In the genomic region with DNA sequence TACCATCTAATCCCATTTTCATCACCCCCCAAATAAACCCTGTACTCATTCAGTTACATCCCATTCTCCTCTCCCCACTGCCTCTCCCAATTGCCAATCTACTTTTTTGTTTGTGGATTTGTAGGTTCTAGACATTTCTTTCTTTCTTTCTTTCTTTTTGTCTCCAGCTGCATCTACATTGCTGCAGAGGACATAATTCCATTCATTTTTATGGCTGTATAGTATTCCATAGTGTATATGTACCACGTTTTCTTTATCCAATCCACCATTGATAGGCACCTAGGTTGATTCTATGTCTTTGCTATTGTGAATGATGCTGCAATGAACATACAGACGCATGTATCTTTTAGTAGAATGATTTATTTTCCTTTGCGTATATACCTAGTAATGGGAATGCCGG, we compare ENCODE assay signal across 17 cellular contexts. TPM values are rescaled to one million over a fixed set of nuclear protein-coding genes. Genes with fewer than 3 reads are reported as not detected.
DNase-seq lines count a peak whose midpoint lies in the region; ATAC-seq, FAIRE-seq and TF ChIP-seq lines count a peak whose summit lies in the region.
"Had no signal": no experiment of that assay in that cellular context is flagged by ENCODE, and none has a peak within 500 bp of the region (broad histone marks: within the 10 kb centered on the region; RNA-seq: fewer than 3 reads in every experiment).

No MANE protein-coding gene starts in this region.

- no peak overlapping the region for H2BK20ac ChIP-seq in H9 (ENCODE audit: low read depth, low read length, poor library complexity, severe bottlenecking)

- H3K18ac ChIP-seq in H9 (ENCODE audit: insufficient read length, low read depth, low read length): no peak overlapping the region

- FAIRE-seq in K562 (lab: Jason Lieb, UNC): no peak

- no peak overlapping the region for H3K56ac ChIP-seq in H9 (ENCODE audit: insufficient read length, low read depth, low read length)

- no peak for TF ChIP-seq CTCF in H9 (conservative IDR thresholded peaks at IDR 0.05)
- no peak for TF ChIP-seq CTCF in K562 (IDR thresholded peaks at IDR 0.05 in 2 of 3, conservative IDR thresholded peaks at IDR 0.05 in 1 of 3; ENCODE audit: insufficient read depth in 2 of 3, low read depth in 1 of 3, low read length in 3 of 3)
- TF ChIP-seq CTCF in nephron (IDR thresholded peaks at IDR 0.05; ENCODE audit: unreplicated experiment in 3 of 3): no peak
- TF ChIP-seq CTCF in upper lobe of left lung (IDR thresholded peaks at IDR 0.05): no peak
- TF ChIP-seq CTCF in CD8-positive, alpha-beta T cell (IDR thresholded peaks at IDR 0.05): no peak

- no peak overlapping the region for H3K14ac ChIP-seq in H9 (ENCODE audit: insufficient read depth, low read length)

- TF ChIP-seq POLR2A in K562 (conservative IDR thresholded peaks at IDR 0.05): no peak
- no peak for TF ChIP-seq POLR2A in upper lobe of left lung (IDR thresholded peaks at IDR 0.05)

- H3K36me3 Mint-ChIP-seq in H9 (ENCODE audit: insufficient read depth in 1 of 3, low read depth in 3 of 3) (peaks cover 0 to 19% (median 0%) of the 10 kb centered on the region in 3 experiments; a peak in 2 of 7 replicates), nephron (ENCODE audit: low read depth) (no peaks in the 10 kb centered on the region)
- no peaks in the 10 kb centered on the region for H3K36me3 Mint-ChIP-seq in CD8-positive, alpha-beta T cell

- no peak overlapping the region for H2BK15ac ChIP-seq in H9 (ENCODE audit: low read depth, low read length)

- H3K36me3 ChIP-seq in ACC112 (ENCODE audit: insufficient read depth, low read length): no peaks in the 10 kb centered on the region
- no peaks in the 10 kb centered on the region for H3K36me3 ChIP-seq in K562 (ENCODE audit: control insufficient read depth, insufficient read depth, low read length)
- H3K36me3 ChIP-seq in upper lobe of left lung: no peaks in the 10 kb centered on the region
- no peaks in the 10 kb centered on the region for H3K36me3 ChIP-seq in CD8-positive, alpha-beta T cell (ENCODE audit: insufficient read depth, low read length)
- H3K36me3 ChIP-seq: neutrophil had no signal

- no peak overlapping the region for H2AK5ac ChIP-seq in H9 (ENCODE audit: insufficient read length, low read length)

- H3K4ac ChIP-seq in H9 (ENCODE audit: low read depth, low read length): no peak overlapping the region

- no peak overlapping the region for H2BK5ac ChIP-seq in H9 (ENCODE audit: insufficient read length, low read length)

- H3K4me1 ChIP-seq in ACC112 (ENCODE audit: control insufficient read depth, insufficient read depth, low read length, unreplicated experiment) (no peaks in the 10 kb centered on the region), H9 (ENCODE audit: insufficient read depth, low read length) (peaks cover 5% of the 10 kb centered on the region), K562 (replicated peaks in 1 of 2; ENCODE audit: control insufficient read depth in 2 of 2, insufficient read depth in 2 of 2, low read length in 2 of 2) (peaks cover 0 to 7% of the 10 kb centered on the region in 2 experiments; a peak in 1 of 5 replicates), upper lobe of left lung (peaks cover 8 to 11% (median 10%) of the 10 kb centered on the region in 4 donors)
- no peaks in the 10 kb centered on the region for H3K4me1 ChIP-seq in CD8-positive, alpha-beta T cell (ENCODE audit: insufficient read depth, low read length)

- H3K9me3 ChIP-seq in H9 (ENCODE audit: control insufficient read depth, low read depth, low read length) (no peaks in the 10 kb centered on the region), K562 (replicated peaks; ENCODE audit: control insufficient read depth, insufficient read depth, low read depth, low read length) (peaks cover 7% of the 10 kb centered on the region), upper lobe of left lung (peaks cover 0 to 4% (median under 1%) of the 10 kb centered on the region in 4 donors)
- no peaks in the 10 kb centered on the region for H3K9me3 ChIP-seq in CD8-positive, alpha-beta T cell (ENCODE audit: low read length)

- H4K8ac ChIP-seq in H9 (replicated peaks; ENCODE audit: insufficient read length, low read depth, low read length): no peak overlapping the region

- H3K4me1 Mint-ChIP-seq in H9: peaks cover 10 to 14% of the 10 kb centered on the region in 2 experiments
- no peaks in the 10 kb centered on the region for H3K4me1 Mint-ChIP-seq in nephron
- peaks cover 5% of the 10 kb centered on the region for H3K4me1 Mint-ChIP-seq in CD8-positive, alpha-beta T cell (ENCODE audit: low read depth)

- H3K27ac ChIP-seq in ACC112 (ENCODE audit: low read depth, low read length) (no peak overlapping the region), H9 (ENCODE audit: insufficient read length, low read depth, low read length) (no peak overlapping the region), K562 (ENCODE audit: extremely low read depth, low read depth, low read length) (no peak overlapping the region), upper lobe of left lung (no peak overlapping the region)
- no peak overlapping the region for H3K27ac ChIP-seq in CD8-positive, alpha-beta T cell (ENCODE audit: low read depth, low read length)
- H3K27ac ChIP-seq: neutrophil, PC-9 had no signal

- peaks cover 52% of the 10 kb centered on the region for H3K27me3 ChIP-seq in ACC112 (ENCODE audit: insufficient read depth, low read length)
- H3K27me3 ChIP-seq in H9 (ENCODE audit: insufficient read depth, low read length): no peaks in the 10 kb centered on the region
- H3K27me3 ChIP-seq in K562 (ENCODE audit: control insufficient read depth in 2 of 2, insufficient read depth in 2 of 2, low read length in 2 of 2): no peaks in the 10 kb centered on the region; a peak in 1 of 5 replicates
- peaks cover 0 to 12% (median 3%) of the 10 kb centered on the region in 4 donors for H3K27me3 ChIP-seq in upper lobe of left lung
- peaks cover 9% of the 10 kb centered on the region for H3K27me3 ChIP-seq in CD8-positive, alpha-beta T cell (ENCODE audit: insufficient read depth, low read length)

- H2AFZ ChIP-seq in ACC112 (ENCODE audit: low read length, unreplicated experiment) (no peak overlapping the region), H9 (ENCODE audit: low read length) (no peak overlapping the region), K562 (ENCODE audit: low read depth, low read length) (no peak overlapping the region)
- H2AFZ ChIP-seq: PC-9 had no signal

- no peak overlapping the region for H2BK12ac ChIP-seq in H9 (ENCODE audit: insufficient read length, low read depth, low read length)

- H4K91ac ChIP-seq in H9 (ENCODE audit: insufficient read length, low read depth, low read length): no peak overlapping the region

- H3K4me3 Mint-ChIP-seq in H9 (peak overlapping the region; percentile 72 to 83), nephron (peak overlapping the region; percentile 74 to 90 (median 81))
- no peak overlapping the region for H3K4me3 Mint-ChIP-seq in CD8-positive, alpha-beta T cell

- H3K79me2 ChIP-seq in ACC112 (ENCODE audit: control insufficient read depth, insufficient read depth, low read length, unreplicated experiment) (no peaks in the 10 kb centered on the region), H9 (ENCODE audit: insufficient read depth, low read length) (no peaks in the 10 kb centered on the region), K562 (ENCODE audit: control insufficient read depth, insufficient read depth, low read length) (no peaks in the 10 kb centered on the region)

- H3K4me2 ChIP-seq in H9 (ENCODE audit: insufficient read depth, insufficient read length, low read length) (peak overlapping the region; percentile 89), K562 (ENCODE audit: insufficient read depth, low read length) (no peak overlapping the region)
- H3K4me2 ChIP-seq: PC-9 had no signal

- no peaks in the 10 kb centered on the region for H3K9me1 ChIP-seq in K562 (ENCODE audit: control insufficient read depth, insufficient read depth, low read length)

- CTCF ChIA-PET in K562 (lab: Yijun Ruan, JAX; ENCODE audit: low intra/inter-chr PET ratio): no interaction called here
- CTCF ChIA-PET in CD8-positive, alpha-beta T cell (lab: Charles Lee): no interaction called here

- peaks cover 20% of the 10 kb centered on the region for H3K27me3 Mint-ChIP-seq in H9 (ENCODE audit: low read depth)
- H3K27me3 Mint-ChIP-seq in nephron (ENCODE audit: low read depth): peaks cover 66% of the 10 kb centered on the region
- H3K27me3 Mint-ChIP-seq in CD8-positive, alpha-beta T cell (ENCODE audit: low read depth): peaks cover 44% of the 10 kb centered on the region

- no peak for TF ChIP-seq RAD21 in K562 (CRISPR knock-in tag; conservative IDR thresholded peaks at IDR 0.05 in 1 of 2, IDR thresholded peaks at IDR 0.05 in 1 of 2)

- in situ Hi-C loops in K562 (cut with MboI): no loop called here

- POLR2A ChIA-PET in K562 (lab: Yijun Ruan, JAX): no interaction called here
- POLR2A ChIA-PET in CD8-positive, alpha-beta T cell (lab: Charles Lee): no interaction called here

- no peaks in the 10 kb centered on the region for H3K79me1 ChIP-seq in H9 (ENCODE audit: insufficient read depth, low read depth, low read length, poor library complexity, severe bottlenecking)

- H3K23ac ChIP-seq in H9 (ENCODE audit: insufficient read length, low read depth, low read length): no peak overlapping the region

- H3K9ac ChIP-seq in H9 (ENCODE audit: extremely low read depth, insufficient read length, low read length): no peak overlapping the region
- H3K9ac ChIP-seq in K562 (ENCODE audit: insufficient read depth in 1 of 2, low read depth in 2 of 2, low read length in 2 of 2): no peak overlapping the region

- H3K27ac Mint-ChIP-seq in H9 (no peak overlapping the region), nephron (no peak overlapping the region)
- no peak overlapping the region for H3K27ac Mint-ChIP-seq in CD8-positive, alpha-beta T cell
- H3K27ac Mint-ChIP-seq: dendritic cell treated with granulocyte-macrophage colony-stimulating factor and Interleukin-4, amounts not matched to agents 40 ng/mL and 50 ng/mL, for 4 days had no signal

- peaks cover 2% of the 10 kb centered on the region for H3K23me2 ChIP-seq in H9 (ENCODE audit: insufficient read length, low read depth, low read length, poor library complexity, severe bottlenecking)

- ATAC-seq in K562: no peak
- ATAC-seq in upper lobe of left lung (ENCODE audit: low FRiP score in 2 of 2): no peak
- no peak for ATAC-seq in HG02759 (IDR thresholded peaks at IDR 0.05; ENCODE audit: unreplicated experiment)
- no peak for ATAC-seq in CD8-positive, alpha-beta T cell

- DNase-seq in H9 (no peak), K562 (ENCODE audit: extremely low read depth in 1 of 4, low spot score in 3 of 4) (no peak), upper lobe of left lung (no peak), occipital lobe (lab: John Stamatoyannopoulos, UW) (no peak)
- no peak for DNase-seq in CD8-positive, alpha-beta T cell
- DNase-seq: NCI-H1105, NCI-H446, PC-9, T-helper 9 cell had no signal

- intact Hi-C loops in K562 (cut with micrococcal nuclease): no loop called here
- intact Hi-C loops in CD8-positive, alpha-beta T cell (cut with DNase I, micrococcal nuclease): no loop called here

- no peak overlapping the region for H4K5ac ChIP-seq in H9 (ENCODE audit: insufficient read length, low read depth, low read length)

- H2BK120ac ChIP-seq in H9 (ENCODE audit: low read depth, low read length, poor library complexity, severe bottlenecking): no peak overlapping the region

- BruUV-seq in K562 (replicated peaks; lab: Mats Ljungman, UMichigan): no TSS peak

- no peak for TF ChIP-seq EP300 in K562 (IDR thresholded peaks at IDR 0.05; ENCODE audit: low read length)
- TF ChIP-seq EP300 in upper lobe of left lung (IDR thresholded peaks at IDR 0.05): no peak

- H3K4me3 ChIP-seq in ACC112 (ENCODE audit: low read depth, low read length): peak overlapping the region; percentile 74
- no peak overlapping the region for H3K4me3 ChIP-seq in K562
- no peak overlapping the region for H3K4me3 ChIP-seq in upper lobe of left lung
- H3K4me3 ChIP-seq in CD8-positive, alpha-beta T cell (ENCODE audit: low read depth, low read length): no peak overlapping the region
- H3K4me3 ChIP-seq: PC-9 had no signal

- WGBS in H9 (ENCODE audit: extremely low coverage, insufficient read length, low lambda C conversion rate): no CpG with 5 or more reads among the region's 4 CpGs
- WGBS in K562 (ENCODE audit: insufficient coverage, low coverage, missing lambda C conversion rate): 35% methylated on average over 4 of the region's 4 CpGs
- 81 to 84% methylated on average over 4 of the region's 4 CpGs for WGBS in upper lobe of left lung, 2 donors

- H3T11ph ChIP-seq in H9 (ENCODE audit: low read length): no peak overlapping the region

- peaks cover 13 to 16% of the 10 kb centered on the region in 2 experiments for H3K9me3 Mint-ChIP-seq in H9
- H3K9me3 Mint-ChIP-seq in nephron: peaks cover 5% of the 10 kb centered on the region
- peaks cover 8% of the 10 kb centered on the region for H3K9me3 Mint-ChIP-seq in CD8-positive, alpha-beta T cell

- H4K20me1 ChIP-seq in H9 (ENCODE audit: control insufficient read depth, insufficient read depth, insufficient read length) (no peaks in the 10 kb centered on the region), K562 (replicated peaks; ENCODE audit: control insufficient read depth, insufficient read depth, low read length) (no peaks in the 10 kb centered on the region)

RNA-seq across cellular contexts. Expression of a gene that starts 6.3 kb away (rescaled TPM):
- total RNA-seq in H9 (2021) (16.4 and 17.8 TPM in 2 replicates), K562 (2014; rRNA removed) (0.41 and 0.65 TPM in 2 replicates), K562 (2014; rRNA removed; fragmentation: Illumina TruSeq; extraction: Trizol) (0.41 and 0.47 TPM in 2 replicates), K562 (2015; rRNA removed; fragmentation: Illumina TruSeq; extraction: Trizol) (0.23 and 0.58 TPM in 2 replicates), K562 (2021) (0.98 TPM in 2 replicates), upper lobe of left lung (10 to 100 TPM in 2 of 6 donors, 1 to 10 TPM in 4; 2.0 to 18.6 (median 7.8) TPM), occipital lobe (66.6 TPM)
- total RNA-seq in K562 (2011; cell fraction: chromatin; rRNA removed; ENCODE audit: low replicate concordance): 0.58 and 1.00 TPM in 2 replicates
- total RNA-seq in K562 (2011; cell fraction: nucleolus; rRNA removed): 0.33 and 0.66 TPM in 2 replicates
- 0.46 and 0.66 TPM in 2 replicates for total RNA-seq in K562 (2011; cell fraction: nucleoplasm; rRNA removed)
- polyA plus RNA-seq in K562 (2011; rRNA removed) (0.56 and 0.62 TPM in 2 replicates), K562 (2014; fragmentation: Illumina TruSeq; extraction: Trizol) (0.47 and 0.59 TPM in 2 replicates), K562 (2014; fragmentation: Nextera tagmentation; extraction: Ambion mirVana) (under 1 TPM; 0.08 to 0.15 TPM), K562 (2014; rRNA removed) (0.37 and 0.73 TPM in 2 replicates)
- 0.62 and 1.7 TPM in 2 replicates for polyA plus RNA-seq in K562 (2011; cell fraction: cytosol; rRNA removed)
- 0.77 and 0.79 TPM in 2 replicates for polyA plus RNA-seq in K562 (2011; cell fraction: nucleus; rRNA removed)
- 0.82 and 1.5 TPM in 2 replicates for polyA plus RNA-seq in K562 (2012)
- 0.28 and 0.36 TPM in 2 replicates for polyA minus RNA-seq in K562 (2011; rRNA and poly(A)+ RNA removed)
- not detected in 2 replicates for polyA minus RNA-seq in K562 (2011; cell fraction: cytosol; rRNA and poly(A)+ RNA removed)
- 0.33 TPM in 1 of 2 replicates, not detected in the other for polyA minus RNA-seq in K562 (2011; cell fraction: nucleus; rRNA and poly(A)+ RNA removed)
- not detected for total RNA-seq in CD8-positive, alpha-beta T cell
- total RNA-seq: fibroblast of villous mesenchyme, PC-9 had no signal
- polyA plus RNA-seq: BJ had no signal

RNA-seq across cellular contexts. Expression of a gene that starts 50.9 kb away (rescaled TPM):
- total RNA-seq in H9 (2021) (0.07 and 0.09 TPM in 2 replicates), K562 (2014; rRNA removed) (not detected in 2 replicates), K562 (2014; rRNA removed; fragmentation: Illumina TruSeq; extraction: Trizol) (not detected in 2 replicates), K562 (2015; rRNA removed; fragmentation: Illumina TruSeq; extraction: Trizol) (not detected in 2 replicates), K562 (2021) (not detected in 2 replicates), upper lobe of left lung (under 1 TPM in 1 of 6 donors, not detected in 5; 0.06 TPM), occipital lobe (not detected)
- not detected in 2 replicates for total RNA-seq in K562 (2011; cell fraction: chromatin; rRNA removed; ENCODE audit: low replicate concordance)
- total RNA-seq in K562 (2011; cell fraction: nucleolus; rRNA removed): not detected in 2 replicates
- not detected in 2 replicates for total RNA-seq in K562 (2011; cell fraction: nucleoplasm; rRNA removed)
- polyA plus RNA-seq in K562 (2011; rRNA removed) (not detected in 2 replicates), K562 (2014; fragmentation: Illumina TruSeq; extraction: Trizol) (not detected in 2 replicates), K562 (2014; fragmentation: Nextera tagmentation; extraction: Ambion mirVana) (not detected), K562 (2014; rRNA removed) (not detected in 2 replicates)
- polyA plus RNA-seq in K562 (2011; cell fraction: cytosol; rRNA removed): not detected in 2 replicates
- polyA plus RNA-seq in K562 (2011; cell fraction: nucleus; rRNA removed): not detected in 2 replicates
- not detected in 2 replicates for polyA plus RNA-seq in K562 (2012)
- polyA minus RNA-seq in K562 (2011; rRNA and poly(A)+ RNA removed): not detected in 2 replicates
- not detected in 2 replicates for polyA minus RNA-seq in K562 (2011; cell fraction: cytosol; rRNA and poly(A)+ RNA removed)
- polyA minus RNA-seq in K562 (2011; cell fraction: nucleus; rRNA and poly(A)+ RNA removed): not detected in 2 replicates
- total RNA-seq in CD8-positive, alpha-beta T cell: not detected
- total RNA-seq: fibroblast of villous mesenchyme, kidney epithelial cell, PC-9 had no signal
- polyA plus RNA-seq: BJ had no signal
